ENCODE assay signal across 32 cellular contexts in genomic region chr4:19842471-19842870, GRCh38.
"Had no signal": no experiment of that assay in that cellular context is flagged by ENCODE, and none has a peak within 500 bp of the region (broad histone marks: within the 10 kb centered on the region; RNA-seq: fewer than 3 reads in every experiment).

No MANE protein-coding gene starts in this region.

- H3K27ac ChIP-seq: ascending aorta, breast epithelium, cardiac muscle cell, colonic mucosa, epithelial cell of prostate, esophagus squamous epithelium, gastroesophageal sphincter, heart right ventricle had no signal

- H3K4me1 Mint-ChIP-seq: activated CD4-positive, alpha-beta T cell treated with anti-CD3 and anti-CD28 coated beads for 36 hours; activated CD4-positive, alpha-beta T cell treated with anti-CD3 and anti-CD28 coated beads, Interleukin-2, amount 10 ng/mL, durations not matched to agents 24 days and 14 days; activated naive CD4-positive, alpha-beta T cell treated with anti-CD3 and anti-CD28 coated beads, Interleukin-2, amount 10 ng/mL, durations not matched to agents 7 days and 5 days; activated naive CD8-positive, alpha-beta T cell treated with anti-CD3 and anti-CD28 coated beads, Interleukin-2, amount 10 ng/mL, durations not matched to agents 7 days and 5 days; T-helper 17 cell had no signal

- H3K27me3 Mint-ChIP-seq: activated CD4-positive, alpha-beta memory T cell treated with anti-CD3 and anti-CD28 coated beads for 36 hours; activated CD4-positive, alpha-beta T cell treated with anti-CD3 and anti-CD28 coated beads for 36 hours; activated CD4-positive, alpha-beta T cell treated with anti-CD3 and anti-CD28 coated beads, Interleukin-2, amount 10 ng/mL, durations not matched to agents 24 days and 14 days; activated naive CD4-positive, alpha-beta T cell treated with anti-CD3 and anti-CD28 coated beads, Interleukin-2, amount 10 ng/mL, durations not matched to agents 7 days and 5 days; activated naive CD8-positive, alpha-beta T cell treated with anti-CD3 and anti-CD28 coated beads, Interleukin-2, amount 10 ng/mL, durations not matched to agents 7 days and 5 days; activated T-cell treated with anti-CD3 and anti-CD28 coated beads, Interleukin-2, amount 50 U/mL, for 24 hours; brain; T-helper 17 cell had no signal

- H3K9me3 ChIP-seq: ascending aorta, breast epithelium, colonic mucosa, esophagus squamous epithelium, gastroesophageal sphincter had no signal

- H3K27ac Mint-ChIP-seq: activated CD4-positive, alpha-beta memory T cell treated with anti-CD3 and anti-CD28 coated beads for 36 hours; activated CD4-positive, alpha-beta T cell treated with anti-CD3 and anti-CD28 coated beads for 36 hours; activated CD4-positive, alpha-beta T cell treated with anti-CD3 and anti-CD28 coated beads, Interleukin-2, amount 10 ng/mL, durations not matched to agents 24 days and 14 days; activated CD8-positive, alpha-beta T cell treated with anti-CD3 and anti-CD28 coated beads, Interleukin-2, amount 10 ng/mL, durations not matched to agents 7 days and 5 days; activated naive CD4-positive, alpha-beta T cell treated with anti-CD3 and anti-CD28 coated beads, Interleukin-2, amount 10 ng/mL, durations not matched to agents 7 days and 5 days; activated naive CD4-positive, alpha-beta T cell treated with anti-CD3 and anti-CD28 coated beads, Interleukin-2, amount 50 U/mL, for 72 hours; activated naive CD8-positive, alpha-beta T cell treated with anti-CD3 and anti-CD28 coated beads, Interleukin-2, amount 10 ng/mL, durations not matched to agents 7 days and 5 days; activated T-cell treated with anti-CD3 and anti-CD28 coated beads, Interleukin-2, amount 50 U/mL, for 24 hours; activated T-cell treated with anti-CD3 and anti-CD28 coated beads, Interleukin-2, amount 50 U/mL, for 72 hours; T-helper 17 cell; T-helper 2 cell treated with Interferon-gamma antibody and Interleukin-4, amounts not matched to agents 5 μg/mL and 100 μg/mL, for 36 hours had no signal

- H3K36me3 Mint-ChIP-seq: activated CD4-positive, alpha-beta memory T cell treated with anti-CD3 and anti-CD28 coated beads for 36 hours; activated naive CD4-positive, alpha-beta T cell treated with anti-CD3 and anti-CD28 coated beads, Interleukin-2, amount 10 ng/mL, durations not matched to agents 7 days and 5 days; activated naive CD4-positive, alpha-beta T cell treated with anti-CD3 and anti-CD28 coated beads, Interleukin-2, amount 50 U/mL, for 72 hours; activated naive CD8-positive, alpha-beta T cell treated with anti-CD3 and anti-CD28 coated beads, Interleukin-2, amount 10 ng/mL, durations not matched to agents 7 days and 5 days; brain had no signal

- H3K4me3 Mint-ChIP-seq: activated CD4-positive, alpha-beta memory T cell treated with anti-CD3 and anti-CD28 coated beads for 36 hours; activated CD4-positive, alpha-beta T cell treated with anti-CD3 and anti-CD28 coated beads for 36 hours; activated CD4-positive, alpha-beta T cell treated with anti-CD3 and anti-CD28 coated beads, Interleukin-2, amount 10 ng/mL, durations not matched to agents 24 days and 14 days; activated CD8-positive, alpha-beta T cell treated with anti-CD3 and anti-CD28 coated beads, Interleukin-2, amount 10 ng/mL, durations not matched to agents 7 days and 5 days; activated naive CD4-positive, alpha-beta T cell treated with anti-CD3 and anti-CD28 coated beads, Interleukin-2, amount 10 ng/mL, durations not matched to agents 7 days and 5 days; activated naive CD8-positive, alpha-beta T cell treated with anti-CD3 and anti-CD28 coated beads, Interleukin-2, amount 10 ng/mL, durations not matched to agents 7 days and 5 days; activated T-cell treated with anti-CD3 and anti-CD28 coated beads, Interleukin-2, amount 50 U/mL, for 24 hours; activated T-cell treated with anti-CD3 and anti-CD28 coated beads, Interleukin-2, amount 50 U/mL, for 72 hours; T-helper 17 cell; T-helper 2 cell treated with Interferon-gamma antibody and Interleukin-4, amounts not matched to agents 5 μg/mL and 100 μg/mL, for 36 hours had no signal

- H3K4me3 ChIP-seq: ascending aorta, breast epithelium, cardiac muscle cell, colonic mucosa, esophagus squamous epithelium, gastroesophageal sphincter, heart right ventricle had no signal

- H3K36me3 ChIP-seq: ascending aorta, breast epithelium, cardiac muscle cell, colonic mucosa, esophagus squamous epithelium, gastroesophageal sphincter, heart right ventricle had no signal

- DNase-seq: activated CD4-positive, alpha-beta memory T cell treated with anti-CD3 and anti-CD28 coated beads for 36 hours; activated CD4-positive, alpha-beta T cell treated with anti-CD3 and anti-CD28 coated beads for 36 hours; activated CD4-positive, alpha-beta T cell treated with anti-CD3 and anti-CD28 coated beads, Interleukin-2, amount 10 ng/mL, durations not matched to agents 24 days and 14 days; activated CD4-positive, CD25-positive, alpha-beta regulatory T cell; activated CD4-positive, CD25-positive, alpha-beta regulatory T cell treated with anti-CD3 and anti-CD28 coated beads, Interleukin-2, amount 50 U/mL, for 72 hours; activated CD8-positive, alpha-beta memory T cell treated with anti-CD3 and anti-CD28 coated beads, Interleukin-2, amount 50 U/mL, for 48 hours; activated CD8-positive, alpha-beta T cell treated with anti-CD3 and anti-CD28 coated beads, Interleukin-2, amount 10 ng/mL, durations not matched to agents 7 days and 5 days; activated gamma-delta T cell; activated naive CD4-positive, alpha-beta T cell; activated naive CD4-positive, alpha-beta T cell treated with anti-CD3 and anti-CD28 coated beads, Interleukin-2, amount 10 ng/mL, durations not matched to agents 7 days and 5 days; activated naive CD8-positive, alpha-beta T cell treated with anti-CD3 and anti-CD28 coated beads, Interleukin-2, amount 10 ng/mL, durations not matched to agents 7 days and 5 days; activated T-cell treated with anti-CD3 and anti-CD28 coated beads for 4 hours; activated T-cell treated with anti-CD3 and anti-CD28 coated beads, Interleukin-2, amount 50 U/mL, for 24 hours; activated T-cell treated with anti-CD3 and anti-CD28 coated beads, Interleukin-2, amount 50 U/mL, for 72 hours; central memory CD4-positive, alpha-beta T cell; cerebellar nuclear complex; colonic mucosa; effector memory CD4-positive, alpha-beta T cell; esophagus squamous epithelium; foreskin melanocyte; heart right ventricle; T-helper 1 cell; T-helper 17 cell; T1000 had no signal

- H3K4me1 ChIP-seq: ascending aorta, breast epithelium, colonic mucosa, esophagus squamous epithelium, gastroesophageal sphincter, heart right ventricle had no signal

- H3K27me3 ChIP-seq: ascending aorta, breast epithelium, cardiac muscle cell, colonic mucosa, esophagus squamous epithelium, gastroesophageal sphincter, heart right ventricle had no signal

- ATAC-seq: activated CD4-positive, alpha-beta T cell treated with anti-CD3 and anti-CD28 coated beads for 36 hours; activated CD8-positive, alpha-beta T cell treated with anti-CD3 and anti-CD28 coated beads, Interleukin-2, amount 10 ng/mL, durations not matched to agents 7 days and 5 days; activated naive CD4-positive, alpha-beta T cell treated with anti-CD3 and anti-CD28 coated beads, Interleukin-2, amount 50 U/mL, for 72 hours; activated T-cell treated with anti-CD3 and anti-CD28 coated beads, Interleukin-2, amount 50 U/mL, for 72 hours; gastroesophageal sphincter; heart right ventricle; T-helper 17 cell had no signal
